1 cellular context compared by ENCODE assay signal in genomic region chr18:50902797-50903196, GRCh38.
A peak's percentile ranks its signal among the peaks of the same experiment; 100 is the strongest.
TF ChIP-seq lines count a peak whose summit lies in the region.

No MANE protein-coding gene starts in this region.

TF ChIP-seq in HepG2, 621 proteins besides CTCF, POLR2A, EP300 and RAD21 (continued from another document and continues in another):
- TF ChIP-seq ZBTB46 (CRISPR knock-in tag; IDR thresholded peaks at IDR 0.05; ENCODE audit: borderline replicate concordance) (no peak), SRY (CRISPR knock-in tag; IDR thresholded peaks at IDR 0.05) (no peak), ATF5 (CRISPR knock-in tag; IDR thresholded peaks at IDR 0.05; ENCODE audit: low read depth) (no peak), HDAC6 (IDR thresholded peaks at IDR 0.05; ENCODE audit: low read depth, low read length) (no peak), NFATC3 (CRISPR knock-in tag; IDR thresholded peaks at IDR 0.05) (no peak), ARID5B (CRISPR knock-in tag; IDR thresholded peaks at IDR 0.05) (peak; percentile 95), BORCS8-MEF2B (CRISPR knock-in tag; IDR thresholded peaks at IDR 0.05) (no peak), ZNF839 (CRISPR knock-in tag; IDR thresholded peaks at IDR 0.05; ENCODE audit: borderline replicate concordance) (no peak), ZNF672 (CRISPR knock-in tag; IDR thresholded peaks at IDR 0.05) (no peak), ARID2 (CRISPR knock-in tag; IDR thresholded peaks at IDR 0.05; ENCODE audit: borderline replicate concordance) (no peak), ZNF256 (CRISPR knock-in tag; conservative IDR thresholded peaks at IDR 0.05) (no peak), ZNF652 (CRISPR knock-in tag; IDR thresholded peaks at IDR 0.05; ENCODE audit: borderline replicate concordance, low read depth) (no peak), ZMAT3 (CRISPR knock-in tag; conservative IDR thresholded peaks at IDR 0.05) (no peak), ZSCAN25 (CRISPR knock-in tag; IDR thresholded peaks at IDR 0.05) (peak; percentile 36; the same call in 1 of the 2 replicates), PHF21A (CRISPR knock-in tag; IDR thresholded peaks at IDR 0.05) (peak; percentile 42; the same call in 1 of the 2 replicates), E2F2 (CRISPR knock-in tag; IDR thresholded peaks at IDR 0.05; ENCODE audit: borderline replicate concordance) (no peak), ZNF350 (CRISPR knock-in tag; IDR thresholded peaks at IDR 0.05; ENCODE audit: borderline replicate concordance, low read depth) (no peak)
- TF ChIP-seq, protein P1, sequence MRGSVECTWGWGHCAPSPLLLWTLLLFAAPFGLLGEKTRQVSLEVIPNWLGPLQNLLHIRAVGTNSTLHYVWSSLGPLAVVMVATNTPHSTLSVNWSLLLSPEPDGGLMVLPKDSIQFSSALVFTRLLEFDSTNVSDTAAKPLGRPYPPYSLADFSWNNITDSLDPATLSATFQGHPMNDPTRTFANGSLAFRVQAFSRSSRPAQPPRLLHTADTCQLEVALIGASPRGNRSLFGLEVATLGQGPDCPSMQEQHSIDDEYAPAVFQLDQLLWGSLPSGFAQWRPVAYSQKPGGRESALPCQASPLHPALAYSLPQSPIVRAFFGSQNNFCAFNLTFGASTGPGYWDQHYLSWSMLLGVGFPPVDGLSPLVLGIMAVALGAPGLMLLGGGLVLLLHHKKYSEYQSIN (CRISPR knock-in tag; IDR thresholded peaks at IDR 0.05; ENCODE audit: borderline replicate concordance): no peak
- TF ChIP-seq, protein P2, sequence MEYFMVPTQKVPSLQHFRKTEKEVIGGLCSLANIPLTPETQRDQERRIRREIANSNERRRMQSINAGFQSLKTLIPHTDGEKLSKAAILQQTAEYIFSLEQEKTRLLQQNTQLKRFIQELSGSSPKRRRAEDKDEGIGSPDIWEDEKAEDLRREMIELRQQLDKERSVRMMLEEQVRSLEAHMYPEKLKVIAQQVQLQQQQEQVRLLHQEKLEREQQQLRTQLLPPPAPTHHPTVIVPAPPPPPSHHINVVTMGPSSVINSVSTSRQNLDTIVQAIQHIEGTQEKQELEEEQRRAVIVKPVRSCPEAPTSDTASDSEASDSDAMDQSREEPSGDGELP (IDR thresholded peaks at IDR 0.05; ENCODE audit: borderline replicate concordance, low read depth): peak; percentile 97
- TF ChIP-seq, protein P3, sequence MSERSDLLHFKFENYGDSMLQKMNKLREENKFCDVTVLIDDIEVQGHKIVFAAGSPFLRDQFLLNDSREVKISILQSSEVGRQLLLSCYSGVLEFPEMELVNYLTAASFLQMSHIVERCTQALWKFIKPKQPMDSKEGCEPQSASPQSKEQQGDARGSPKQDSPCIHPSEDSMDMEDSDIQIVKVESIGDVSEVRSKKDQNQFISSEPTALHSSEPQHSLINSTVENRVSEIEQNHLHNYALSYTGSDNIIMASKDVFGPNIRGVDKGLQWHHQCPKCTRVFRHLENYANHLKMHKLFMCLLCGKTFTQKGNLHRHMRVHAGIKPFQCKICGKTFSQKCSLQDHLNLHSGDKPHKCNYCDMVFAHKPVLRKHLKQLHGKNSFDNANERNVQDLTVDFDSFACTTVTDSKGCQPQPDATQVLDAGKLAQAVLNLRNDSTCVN (CRISPR knock-in tag; IDR thresholded peaks at IDR 0.05; ENCODE audit: borderline replicate concordance): no peak
- TF ChIP-seq, protein P4, sequence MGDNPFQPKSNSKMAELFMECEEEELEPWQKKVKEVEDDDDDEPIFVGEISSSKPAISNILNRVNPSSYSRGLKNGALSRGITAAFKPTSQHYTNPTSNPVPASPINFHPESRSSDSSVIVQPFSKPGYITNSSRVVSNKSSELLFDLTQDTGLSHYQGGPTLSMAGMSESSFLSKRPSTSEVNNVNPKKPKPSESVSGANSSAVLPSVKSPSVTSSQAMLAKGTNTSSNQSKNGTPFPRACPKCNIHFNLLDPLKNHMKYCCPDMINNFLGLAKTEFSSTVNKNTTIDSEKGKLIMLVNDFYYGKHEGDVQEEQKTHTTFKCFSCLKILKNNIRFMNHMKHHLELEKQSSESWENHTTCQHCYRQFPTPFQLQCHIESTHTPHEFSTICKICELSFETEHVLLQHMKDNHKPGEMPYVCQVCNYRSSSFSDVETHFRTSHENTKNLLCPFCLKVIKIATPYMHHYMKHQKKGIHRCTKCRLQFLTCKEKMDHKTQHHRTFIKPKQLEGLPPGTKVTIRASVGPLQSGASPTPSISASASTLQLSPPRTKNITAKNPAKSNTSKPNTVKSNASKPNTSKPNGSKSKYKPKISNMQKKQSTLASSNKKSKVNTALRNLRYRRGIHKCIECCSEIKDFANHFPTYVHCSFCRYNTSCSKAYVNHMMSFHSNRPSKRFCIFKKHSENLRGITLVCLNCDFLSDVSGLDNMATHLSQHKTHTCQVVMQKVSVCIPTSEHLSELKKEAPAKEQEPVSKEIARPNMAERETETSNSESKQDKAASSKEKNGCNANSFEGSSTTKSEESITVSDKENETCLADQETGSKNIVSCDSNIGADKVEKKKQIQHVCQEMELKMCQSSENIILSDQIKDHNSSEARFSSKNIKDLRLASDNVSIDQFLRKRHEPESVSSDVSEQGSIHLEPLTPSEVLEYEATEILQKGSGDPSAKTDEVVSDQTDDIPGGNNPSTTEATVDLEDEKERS (CRISPR knock-in tag; IDR thresholded peaks at IDR 0.05): no peak
- TF ChIP-seq, protein P5, sequence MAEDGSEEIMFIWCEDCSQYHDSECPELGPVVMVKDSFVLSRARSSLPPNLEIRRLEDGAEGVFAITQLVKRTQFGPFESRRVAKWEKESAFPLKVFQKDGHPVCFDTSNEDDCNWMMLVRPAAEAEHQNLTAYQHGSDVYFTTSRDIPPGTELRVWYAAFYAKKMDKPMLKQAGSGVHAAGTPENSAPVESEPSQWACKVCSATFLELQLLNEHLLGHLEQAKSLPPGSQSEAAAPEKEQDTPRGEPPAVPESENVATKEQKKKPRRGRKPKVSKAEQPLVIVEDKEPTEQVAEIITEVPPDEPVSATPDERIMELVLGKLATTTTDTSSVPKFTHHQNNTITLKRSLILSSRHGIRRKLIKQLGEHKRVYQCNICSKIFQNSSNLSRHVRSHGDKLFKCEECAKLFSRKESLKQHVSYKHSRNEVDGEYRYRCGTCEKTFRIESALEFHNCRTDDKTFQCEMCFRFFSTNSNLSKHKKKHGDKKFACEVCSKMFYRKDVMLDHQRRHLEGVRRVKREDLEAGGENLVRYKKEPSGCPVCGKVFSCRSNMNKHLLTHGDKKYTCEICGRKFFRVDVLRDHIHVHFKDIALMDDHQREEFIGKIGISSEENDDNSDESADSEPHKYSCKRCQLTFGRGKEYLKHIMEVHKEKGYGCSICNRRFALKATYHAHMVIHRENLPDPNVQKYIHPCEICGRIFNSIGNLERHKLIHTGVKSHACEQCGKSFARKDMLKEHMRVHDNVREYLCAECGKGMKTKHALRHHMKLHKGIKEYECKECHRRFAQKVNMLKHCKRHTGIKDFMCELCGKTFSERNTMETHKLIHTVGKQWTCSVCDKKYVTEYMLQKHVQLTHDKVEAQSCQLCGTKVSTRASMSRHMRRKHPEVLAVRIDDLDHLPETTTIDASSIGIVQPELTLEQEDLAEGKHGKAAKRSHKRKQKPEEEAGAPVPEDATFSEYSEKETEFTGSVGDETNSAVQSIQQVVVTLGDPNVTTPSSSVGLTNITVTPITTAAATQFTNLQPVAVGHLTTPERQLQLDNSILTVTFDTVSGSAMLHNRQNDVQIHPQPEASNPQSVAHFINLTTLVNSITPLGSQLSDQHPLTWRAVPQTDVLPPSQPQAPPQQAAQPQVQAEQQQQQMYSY (CRISPR knock-in tag; IDR thresholded peaks at IDR 0.05): no peak
- TF ChIP-seq, protein P6, sequence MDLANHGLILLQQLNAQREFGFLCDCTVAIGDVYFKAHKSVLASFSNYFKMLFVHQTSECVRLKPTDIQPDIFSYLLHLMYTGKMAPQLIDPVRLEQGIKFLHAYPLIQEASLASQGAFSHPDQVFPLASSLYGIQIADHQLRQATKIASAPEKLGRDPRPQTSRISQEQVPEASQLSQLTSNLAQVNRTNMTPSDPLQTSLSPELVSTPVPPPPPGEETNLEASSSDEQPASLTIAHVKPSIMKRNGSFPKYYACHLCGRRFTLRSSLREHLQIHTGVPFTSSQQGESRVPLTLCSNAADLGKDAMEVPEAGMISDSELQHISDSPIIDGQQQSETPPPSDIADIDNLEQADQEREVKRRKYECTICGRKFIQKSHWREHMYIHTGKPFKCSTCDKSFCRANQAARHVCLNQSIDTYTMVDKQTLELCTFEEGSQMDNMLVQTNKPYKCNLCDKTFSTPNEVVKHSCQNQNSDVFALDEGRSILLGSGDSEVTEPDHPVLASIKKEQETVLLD (CRISPR knock-in tag; IDR thresholded peaks at IDR 0.05; ENCODE audit: low read depth): no peak
- TF ChIP-seq, protein P7, sequence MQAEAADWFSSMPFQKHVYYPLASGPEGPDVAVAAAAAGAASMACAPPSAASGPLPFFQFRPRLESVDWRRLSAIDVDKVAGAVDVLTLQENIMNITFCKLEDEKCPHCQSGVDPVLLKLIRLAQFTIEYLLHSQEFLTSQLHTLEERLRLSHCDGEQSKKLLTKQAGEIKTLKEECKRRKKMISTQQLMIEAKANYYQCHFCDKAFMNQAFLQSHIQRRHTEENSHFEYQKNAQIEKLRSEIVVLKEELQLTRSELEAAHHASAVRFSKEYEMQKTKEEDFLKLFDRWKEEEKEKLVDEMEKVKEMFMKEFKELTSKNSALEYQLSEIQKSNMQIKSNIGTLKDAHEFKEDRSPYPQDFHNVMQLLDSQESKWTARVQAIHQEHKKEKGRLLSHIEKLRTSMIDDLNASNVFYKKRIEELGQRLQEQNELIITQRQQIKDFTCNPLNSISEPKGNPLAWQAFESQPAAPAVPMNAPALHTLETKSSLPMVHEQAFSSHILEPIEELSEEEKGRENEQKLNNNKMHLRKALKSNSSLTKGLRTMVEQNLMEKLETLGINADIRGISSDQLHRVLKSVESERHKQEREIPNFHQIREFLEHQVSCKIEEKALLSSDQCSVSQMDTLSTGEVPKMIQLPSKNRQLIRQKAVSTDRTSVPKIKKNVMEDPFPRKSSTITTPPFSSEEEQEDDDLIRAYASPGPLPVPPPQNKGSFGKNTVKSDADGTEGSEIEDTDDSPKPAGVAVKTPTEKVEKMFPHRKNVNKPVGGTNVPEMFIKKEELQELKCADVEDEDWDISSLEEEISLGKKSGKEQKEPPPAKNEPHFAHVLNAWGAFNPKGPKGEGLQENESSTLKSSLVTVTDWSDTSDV (CRISPR knock-in tag; IDR thresholded peaks at IDR 0.05): no peak
